1 cellular context compared by ENCODE assay signal in the genomic region with DNA sequence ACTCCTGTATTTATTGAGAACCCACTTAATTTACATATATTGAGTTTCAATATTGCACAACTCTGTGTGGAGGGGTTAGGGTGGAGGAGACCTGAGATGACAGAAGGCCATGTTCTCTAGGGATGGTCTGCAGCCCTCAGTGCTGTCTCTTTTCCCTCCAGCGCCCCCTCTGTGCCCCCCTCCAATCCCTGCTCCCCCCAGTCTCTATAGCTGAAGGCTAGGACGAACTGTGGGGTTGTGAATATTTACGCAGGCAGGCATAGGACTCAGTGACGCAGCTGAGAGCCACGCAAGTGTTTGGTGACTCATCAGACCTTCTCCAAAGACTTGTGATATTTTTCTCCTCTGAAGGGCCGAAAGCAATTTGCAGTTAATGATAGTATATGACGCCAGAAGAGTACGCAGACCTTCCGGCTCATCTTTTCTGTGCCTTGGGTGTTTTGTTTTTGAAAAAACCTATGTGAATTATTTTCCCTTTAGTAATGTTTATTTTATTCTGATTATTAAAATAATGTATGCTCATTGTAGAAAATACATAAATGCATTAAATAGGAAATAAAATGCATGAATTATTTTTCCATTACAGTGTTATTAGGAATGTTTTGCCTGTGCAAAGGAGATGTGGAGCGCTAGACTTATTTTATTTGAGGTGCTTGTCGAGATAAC.
TF ChIP-seq lines count a peak whose summit lies in the region.

No MANE protein-coding gene starts in this region.

TF ChIP-seq in K562, 482 proteins besides CTCF, POLR2A, EP300 and RAD21 (continued from another document and continues in another):
- TF ChIP-seq, protein P1, sequence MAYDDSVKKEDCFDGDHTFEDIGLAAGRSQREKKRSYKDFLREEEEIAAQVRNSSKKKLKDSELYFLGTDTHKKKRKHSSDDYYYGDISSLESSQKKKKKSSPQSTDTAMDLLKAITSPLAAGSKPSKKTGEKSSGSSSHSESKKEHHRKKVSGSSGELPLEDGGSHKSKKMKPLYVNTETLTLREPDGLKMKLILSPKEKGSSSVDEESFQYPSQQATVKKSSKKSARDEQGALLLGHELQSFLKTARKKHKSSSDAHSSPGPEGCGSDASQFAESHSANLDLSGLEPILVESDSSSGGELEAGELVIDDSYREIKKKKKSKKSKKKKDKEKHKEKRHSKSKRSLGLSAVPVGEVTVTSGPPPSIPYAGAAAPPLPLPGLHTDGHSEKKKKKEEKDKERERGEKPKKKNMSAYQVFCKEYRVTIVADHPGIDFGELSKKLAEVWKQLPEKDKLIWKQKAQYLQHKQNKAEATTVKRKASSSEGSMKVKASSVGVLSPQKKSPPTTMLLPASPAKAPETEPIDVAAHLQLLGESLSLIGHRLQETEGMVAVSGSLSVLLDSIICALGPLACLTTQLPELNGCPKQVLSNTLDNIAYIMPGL (CRISPR knock-in tag; IDR thresholded peaks at IDR 0.05), result no peak
- TF ChIP-seq SMARCA4 (IDR thresholded peaks at IDR 0.05) (peak; percentile 45; the same call in 1 of the 2 replicates), CTBP1 (IDR thresholded peaks at IDR 0.05; ENCODE audit: borderline replicate concordance) (no peak), ZNF316 (IDR thresholded peaks at IDR 0.05) (no peak), SMARCE1 (IDR thresholded peaks at IDR 0.05) (peak; percentile 55), JUND (IDR thresholded peaks at IDR 0.05; ENCODE audit: borderline replicate concordance, low read depth, low read length) (peak; percentile 95), JUND (tag; IDR thresholded peaks at IDR 0.05; ENCODE audit: borderline replicate concordance, low read depth, low read length) (peak; percentile 92), ZNF707 (CRISPR knock-in tag; conservative IDR thresholded peaks at IDR 0.05) (no peak), DDX20 (tag; IDR thresholded peaks at IDR 0.05; ENCODE audit: low read depth) (no peak), HNRNPK (IDR thresholded peaks at IDR 0.05; ENCODE audit: low read depth, low read length, poor library complexity, severe bottlenecking) (no peak), NR2C2 (CRISPR knock-in tag; IDR thresholded peaks at IDR 0.05) (no peak), NR2C2 (tag; IDR thresholded peaks at IDR 0.05) (peak; percentile 33; the same call in 1 of the 2 replicates), RCOR1 (IDR thresholded peaks at IDR 0.05; ENCODE audit: borderline replicate concordance in 1 of 2, low read depth in 2 of 2, low read length in 2 of 2) (no peak), HEY1 (CRISPR knock-in tag; IDR thresholded peaks at IDR 0.05; ENCODE audit: borderline replicate concordance) (no peak), ZNF77 (CRISPR knock-in tag; IDR thresholded peaks at IDR 0.05) (no peak), ZFX (CRISPR knock-in tag; IDR thresholded peaks at IDR 0.05) (peak; percentile 25; the same call in 1 of the 2 replicates), SIN3B (IDR thresholded peaks at IDR 0.05; ENCODE audit: low read depth) (no peak), BRF1 (IDR thresholded peaks at IDR 0.05; ENCODE audit: borderline replicate concordance, extremely low read depth, insufficient read length) (no peak), NRF1 (conservative IDR thresholded peaks at IDR 0.05 in 1 of 2, IDR thresholded peaks at IDR 0.05 in 1 of 2) (peak; percentile 23 to 48; a peak in 1 of 4 replicates), FOSL1 (tag; conservative IDR thresholded peaks at IDR 0.05) (peak; percentile 93), PML (IDR thresholded peaks at IDR 0.05; ENCODE audit: low read length) (no peak), NFE2 (IDR thresholded peaks at IDR 0.05; ENCODE audit: low read depth) (peak; percentile 69), ZNF197 (CRISPR knock-in tag; IDR thresholded peaks at IDR 0.05; ENCODE audit: low read depth) (no peak), CBX3 (IDR thresholded peaks at IDR 0.05; ENCODE audit: borderline replicate concordance in 1 of 2, low read length in 2 of 2) (no peak), MIER1 (IDR thresholded peaks at IDR 0.05; ENCODE audit: low read depth) (no peak), CBFA2T3 (IDR thresholded peaks at IDR 0.05) (0 out of 2 replicates have a peak, but pooled peaks have one; percentile 6), ZC3H4 (CRISPR knock-in tag; IDR thresholded peaks at IDR 0.05; ENCODE audit: borderline replicate concordance) (no peak), CEBPG (CRISPR knock-in tag; IDR thresholded peaks at IDR 0.05) (peak; percentile 51), CEBPG (tag; conservative IDR thresholded peaks at IDR 0.05 in 1 of 2, IDR thresholded peaks at IDR 0.05 in 1 of 2) (peak; percentile 78 to 87), C11orf30 (IDR thresholded peaks at IDR 0.05; ENCODE audit: low read depth) (peak; percentile 46), OTX1 (CRISPR knock-in tag; IDR thresholded peaks at IDR 0.05) (no peak), ATF7 (IDR thresholded peaks at IDR 0.05) (peak; percentile 12; the same call in 1 of the 2 replicates), CREM (IDR thresholded peaks at IDR 0.05; ENCODE audit: low read depth) (peak; percentile 92), JUNB (CRISPR knock-in tag; conservative IDR thresholded peaks at IDR 0.05) (0 out of 2 replicates have a peak, but pooled peaks have one; percentile 70), ZNF589 (CRISPR knock-in tag; IDR thresholded peaks at IDR 0.05; ENCODE audit: low read depth) (no peak), MBD2 (IDR thresholded peaks at IDR 0.05; ENCODE audit: borderline replicate concordance, low read depth) (no peak), ZFP1 (CRISPR knock-in tag; IDR thresholded peaks at IDR 0.05) (no peak), U2AF2 (optimal IDR thresholded peaks at IDR 0.05; ENCODE audit: low read depth, low read length) (no peak), JUN (IDR thresholded peaks at IDR 0.05; ENCODE audit: borderline replicate concordance, low read depth, low read length) (peak; percentile 89), JUN (CRISPR knock-in tag; IDR thresholded peaks at IDR 0.05; ENCODE audit: borderline replicate concordance) (no peak), ZNF121 (CRISPR knock-in tag; conservative IDR thresholded peaks at IDR 0.05) (no peak)
- TF ChIP-seq, protein P2, sequence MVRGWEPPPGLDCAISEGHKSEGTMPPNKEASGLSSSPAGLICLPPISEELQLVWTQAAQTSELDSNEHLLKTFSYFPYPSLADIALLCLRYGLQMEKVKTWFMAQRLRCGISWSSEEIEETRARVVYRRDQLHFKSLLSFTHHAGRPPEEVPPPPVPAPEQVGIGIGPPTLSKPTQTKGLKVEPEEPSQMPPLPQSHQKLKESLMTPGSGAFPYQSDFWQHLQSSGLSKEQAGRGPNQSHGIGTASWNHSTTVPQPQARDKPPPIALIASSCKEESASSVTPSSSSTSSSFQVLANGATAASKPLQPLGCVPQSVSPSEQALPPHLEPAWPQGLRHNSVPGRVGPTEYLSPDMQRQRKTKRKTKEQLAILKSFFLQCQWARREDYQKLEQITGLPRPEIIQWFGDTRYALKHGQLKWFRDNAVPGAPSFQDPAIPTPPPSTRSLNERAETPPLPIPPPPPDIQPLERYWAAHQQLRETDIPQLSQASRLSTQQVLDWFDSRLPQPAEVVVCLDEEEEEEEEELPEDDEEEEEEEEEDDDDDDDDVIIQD (CRISPR knock-in tag; IDR thresholded peaks at IDR 0.05), result no peak
- TF ChIP-seq, protein P3, sequence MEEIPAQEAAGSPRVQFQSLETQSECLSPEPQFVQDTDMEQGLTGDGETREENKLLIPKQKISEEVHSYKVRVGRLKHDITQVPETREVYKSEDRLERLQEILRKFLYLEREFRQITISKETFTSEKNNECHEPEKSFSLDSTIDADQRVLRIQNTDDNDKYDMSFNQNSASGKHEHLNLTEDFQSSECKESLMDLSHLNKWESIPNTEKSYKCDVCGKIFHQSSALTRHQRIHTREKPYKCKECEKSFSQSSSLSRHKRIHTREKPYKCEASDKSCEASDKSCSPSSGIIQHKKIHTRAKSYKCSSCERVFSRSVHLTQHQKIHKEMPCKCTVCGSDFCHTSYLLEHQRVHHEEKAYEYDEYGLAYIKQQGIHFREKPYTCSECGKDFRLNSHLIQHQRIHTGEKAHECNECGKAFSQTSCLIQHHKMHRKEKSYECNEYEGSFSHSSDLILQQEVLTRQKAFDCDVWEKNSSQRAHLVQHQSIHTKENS (CRISPR knock-in tag; IDR thresholded peaks at IDR 0.05), result no peak
- TF ChIP-seq, protein P4, sequence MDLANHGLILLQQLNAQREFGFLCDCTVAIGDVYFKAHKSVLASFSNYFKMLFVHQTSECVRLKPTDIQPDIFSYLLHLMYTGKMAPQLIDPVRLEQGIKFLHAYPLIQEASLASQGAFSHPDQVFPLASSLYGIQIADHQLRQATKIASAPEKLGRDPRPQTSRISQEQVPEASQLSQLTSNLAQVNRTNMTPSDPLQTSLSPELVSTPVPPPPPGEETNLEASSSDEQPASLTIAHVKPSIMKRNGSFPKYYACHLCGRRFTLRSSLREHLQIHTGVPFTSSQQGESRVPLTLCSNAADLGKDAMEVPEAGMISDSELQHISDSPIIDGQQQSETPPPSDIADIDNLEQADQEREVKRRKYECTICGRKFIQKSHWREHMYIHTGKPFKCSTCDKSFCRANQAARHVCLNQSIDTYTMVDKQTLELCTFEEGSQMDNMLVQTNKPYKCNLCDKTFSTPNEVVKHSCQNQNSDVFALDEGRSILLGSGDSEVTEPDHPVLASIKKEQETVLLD (IDR thresholded peaks at IDR 0.05), result no peak
- TF ChIP-seq, protein P5, sequence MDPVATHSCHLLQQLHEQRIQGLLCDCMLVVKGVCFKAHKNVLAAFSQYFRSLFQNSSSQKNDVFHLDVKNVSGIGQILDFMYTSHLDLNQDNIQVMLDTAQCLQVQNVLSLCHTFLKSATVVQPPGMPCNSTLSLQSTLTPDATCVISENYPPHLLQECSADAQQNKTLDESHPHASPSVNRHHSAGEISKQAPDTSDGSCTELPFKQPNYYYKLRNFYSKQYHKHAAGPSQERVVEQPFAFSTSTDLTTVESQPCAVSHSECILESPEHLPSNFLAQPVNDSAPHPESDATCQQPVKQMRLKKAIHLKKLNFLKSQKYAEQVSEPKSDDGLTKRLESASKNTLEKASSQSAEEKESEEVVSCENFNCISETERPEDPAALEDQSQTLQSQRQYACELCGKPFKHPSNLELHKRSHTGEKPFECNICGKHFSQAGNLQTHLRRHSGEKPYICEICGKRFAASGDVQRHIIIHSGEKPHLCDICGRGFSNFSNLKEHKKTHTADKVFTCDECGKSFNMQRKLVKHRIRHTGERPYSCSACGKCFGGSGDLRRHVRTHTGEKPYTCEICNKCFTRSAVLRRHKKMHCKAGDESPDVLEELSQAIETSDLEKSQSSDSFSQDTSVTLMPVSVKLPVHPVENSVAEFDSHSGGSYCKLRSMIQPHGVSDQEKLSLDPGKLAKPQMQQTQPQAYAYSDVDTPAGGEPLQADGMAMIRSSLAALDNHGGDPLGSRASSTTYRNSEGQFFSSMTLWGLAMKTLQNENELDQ (CRISPR knock-in tag; IDR thresholded peaks at IDR 0.05; ENCODE audit: borderline replicate concordance), result no peak
- TF ChIP-seq, protein P6, sequence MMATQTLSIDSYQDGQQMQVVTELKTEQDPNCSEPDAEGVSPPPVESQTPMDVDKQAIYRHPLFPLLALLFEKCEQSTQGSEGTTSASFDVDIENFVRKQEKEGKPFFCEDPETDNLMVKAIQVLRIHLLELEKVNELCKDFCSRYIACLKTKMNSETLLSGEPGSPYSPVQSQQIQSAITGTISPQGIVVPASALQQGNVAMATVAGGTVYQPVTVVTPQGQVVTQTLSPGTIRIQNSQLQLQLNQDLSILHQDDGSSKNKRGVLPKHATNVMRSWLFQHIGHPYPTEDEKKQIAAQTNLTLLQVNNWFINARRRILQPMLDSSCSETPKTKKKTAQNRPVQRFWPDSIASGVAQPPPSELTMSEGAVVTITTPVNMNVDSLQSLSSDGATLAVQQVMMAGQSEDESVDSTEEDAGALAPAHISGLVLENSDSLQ (IDR thresholded peaks at IDR 0.05), result no peak
- TF ChIP-seq, protein P7, sequence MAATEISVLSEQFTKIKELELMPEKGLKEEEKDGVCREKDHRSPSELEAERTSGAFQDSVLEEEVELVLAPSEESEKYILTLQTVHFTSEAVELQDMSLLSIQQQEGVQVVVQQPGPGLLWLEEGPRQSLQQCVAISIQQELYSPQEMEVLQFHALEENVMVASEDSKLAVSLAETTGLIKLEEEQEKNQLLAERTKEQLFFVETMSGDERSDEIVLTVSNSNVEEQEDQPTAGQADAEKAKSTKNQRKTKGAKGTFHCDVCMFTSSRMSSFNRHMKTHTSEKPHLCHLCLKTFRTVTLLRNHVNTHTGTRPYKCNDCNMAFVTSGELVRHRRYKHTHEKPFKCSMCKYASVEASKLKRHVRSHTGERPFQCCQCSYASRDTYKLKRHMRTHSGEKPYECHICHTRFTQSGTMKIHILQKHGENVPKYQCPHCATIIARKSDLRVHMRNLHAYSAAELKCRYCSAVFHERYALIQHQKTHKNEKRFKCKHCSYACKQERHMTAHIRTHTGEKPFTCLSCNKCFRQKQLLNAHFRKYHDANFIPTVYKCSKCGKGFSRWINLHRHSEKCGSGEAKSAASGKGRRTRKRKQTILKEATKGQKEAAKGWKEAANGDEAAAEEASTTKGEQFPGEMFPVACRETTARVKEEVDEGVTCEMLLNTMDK (IDR thresholded peaks at IDR 0.05; ENCODE audit: borderline replicate concordance, insufficient read depth, low read depth, low read length, poor library complexity, severe bottlenecking), result no peak
- TF ChIP-seq, protein P8, sequence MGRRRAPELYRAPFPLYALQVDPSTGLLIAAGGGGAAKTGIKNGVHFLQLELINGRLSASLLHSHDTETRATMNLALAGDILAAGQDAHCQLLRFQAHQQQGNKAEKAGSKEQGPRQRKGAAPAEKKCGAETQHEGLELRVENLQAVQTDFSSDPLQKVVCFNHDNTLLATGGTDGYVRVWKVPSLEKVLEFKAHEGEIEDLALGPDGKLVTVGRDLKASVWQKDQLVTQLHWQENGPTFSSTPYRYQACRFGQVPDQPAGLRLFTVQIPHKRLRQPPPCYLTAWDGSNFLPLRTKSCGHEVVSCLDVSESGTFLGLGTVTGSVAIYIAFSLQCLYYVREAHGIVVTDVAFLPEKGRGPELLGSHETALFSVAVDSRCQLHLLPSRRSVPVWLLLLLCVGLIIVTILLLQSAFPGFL (CRISPR knock-in tag; IDR thresholded peaks at IDR 0.05), result no peak
- TF ChIP-seq, protein P9, sequence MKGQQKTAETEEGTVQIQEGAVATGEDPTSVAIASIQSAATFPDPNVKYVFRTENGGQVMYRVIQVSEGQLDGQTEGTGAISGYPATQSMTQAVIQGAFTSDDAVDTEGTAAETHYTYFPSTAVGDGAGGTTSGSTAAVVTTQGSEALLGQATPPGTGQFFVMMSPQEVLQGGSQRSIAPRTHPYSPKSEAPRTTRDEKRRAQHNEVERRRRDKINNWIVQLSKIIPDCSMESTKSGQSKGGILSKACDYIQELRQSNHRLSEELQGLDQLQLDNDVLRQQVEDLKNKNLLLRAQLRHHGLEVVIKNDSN (CRISPR knock-in tag; IDR thresholded peaks at IDR 0.05), result no peak
- TF ChIP-seq, protein P10, sequence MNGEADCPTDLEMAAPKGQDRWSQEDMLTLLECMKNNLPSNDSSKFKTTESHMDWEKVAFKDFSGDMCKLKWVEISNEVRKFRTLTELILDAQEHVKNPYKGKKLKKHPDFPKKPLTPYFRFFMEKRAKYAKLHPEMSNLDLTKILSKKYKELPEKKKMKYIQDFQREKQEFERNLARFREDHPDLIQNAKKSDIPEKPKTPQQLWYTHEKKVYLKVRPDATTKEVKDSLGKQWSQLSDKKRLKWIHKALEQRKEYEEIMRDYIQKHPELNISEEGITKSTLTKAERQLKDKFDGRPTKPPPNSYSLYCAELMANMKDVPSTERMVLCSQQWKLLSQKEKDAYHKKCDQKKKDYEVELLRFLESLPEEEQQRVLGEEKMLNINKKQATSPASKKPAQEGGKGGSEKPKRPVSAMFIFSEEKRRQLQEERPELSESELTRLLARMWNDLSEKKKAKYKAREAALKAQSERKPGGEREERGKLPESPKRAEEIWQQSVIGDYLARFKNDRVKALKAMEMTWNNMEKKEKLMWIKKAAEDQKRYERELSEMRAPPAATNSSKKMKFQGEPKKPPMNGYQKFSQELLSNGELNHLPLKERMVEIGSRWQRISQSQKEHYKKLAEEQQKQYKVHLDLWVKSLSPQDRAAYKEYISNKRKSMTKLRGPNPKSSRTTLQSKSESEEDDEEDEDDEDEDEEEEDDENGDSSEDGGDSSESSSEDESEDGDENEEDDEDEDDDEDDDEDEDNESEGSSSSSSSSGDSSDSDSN (IDR thresholded peaks at IDR 0.05; ENCODE audit: borderline replicate concordance in 1 of 2, low read depth in 2 of 2, low read length in 2 of 2), result no peak
